ENCODE assay signal across 2 cellular contexts in genomic region chr9:133437753-133438531, GRCh38.
TF ChIP-seq lines count a peak whose summit lies in the region.

No MANE protein-coding gene starts in this region.

TF ChIP-seq in HEK293T, 16 proteins besides CTCF, POLR2A, EP300 and RAD21:
- TF ChIP-seq CTBP1 (IDR thresholded peaks at IDR 0.05; ENCODE audit: borderline replicate concordance), result no peak
- TF ChIP-seq LEF1 (IDR thresholded peaks at IDR 0.05; ENCODE audit: borderline replicate concordance), result no peak
- TF ChIP-seq SUZ12 (IDR thresholded peaks at IDR 0.05), result no peak
- TF ChIP-seq ZNF384 (IDR thresholded peaks at IDR 0.05), result no peak
- TF ChIP-seq SP1 (IDR thresholded peaks at IDR 0.05), result no peak
- TF ChIP-seq NFRKB (IDR thresholded peaks at IDR 0.05), result no peak
- no peak for TF ChIP-seq HDGF (IDR thresholded peaks at IDR 0.05; ENCODE audit: borderline replicate concordance)
- TF ChIP-seq BHLHE40 (IDR thresholded peaks at IDR 0.05; ENCODE audit: borderline replicate concordance), result no peak
- TF ChIP-seq FOXA1 (IDR thresholded peaks at IDR 0.05), result no peak
- TF ChIP-seq TARDBP (IDR thresholded peaks at IDR 0.05), result no peak
- TF ChIP-seq ELF4 (IDR thresholded peaks at IDR 0.05), result no peak
- TF ChIP-seq FOXK2 (IDR thresholded peaks at IDR 0.05), result no peak
- no peak for TF ChIP-seq ARNT (IDR thresholded peaks at IDR 0.05)
- no peak for TF ChIP-seq PKNOX1 (IDR thresholded peaks at IDR 0.05)
- TF ChIP-seq FOXM1 (IDR thresholded peaks at IDR 0.05; ENCODE audit: borderline replicate concordance), result no peak
- no peak for TF ChIP-seq L3MBTL2 (conservative IDR thresholded peaks at IDR 0.05)

TF ChIP-seq in H1, 55 proteins besides CTCF, POLR2A, EP300 and RAD21:
- no peak for TF ChIP-seq CTBP2 (IDR thresholded peaks at IDR 0.05; ENCODE audit: borderline replicate concordance, insufficient read depth, insufficient read length, low read length)
- TF ChIP-seq HDAC2 (IDR thresholded peaks at IDR 0.05; ENCODE audit: borderline replicate concordance in 1 of 2, low read depth in 2 of 2, low read length in 2 of 2), result no peak
- no peak for TF ChIP-seq POU5F1 (IDR thresholded peaks at IDR 0.05; ENCODE audit: low read depth, low read length)
- TF ChIP-seq CHD7 (IDR thresholded peaks at IDR 0.05; ENCODE audit: insufficient replicate concordance, low read length), result no peak
- TF ChIP-seq YY1 (IDR thresholded peaks at IDR 0.05; ENCODE audit: low read depth, low read length), result no peak
- TF ChIP-seq HDAC6 (IDR thresholded peaks at IDR 0.05; ENCODE audit: low read depth, low read length), result no peak
- no peak for TF ChIP-seq ASH2L (IDR thresholded peaks at IDR 0.05; ENCODE audit: low read length)
